15 cellular contexts compared by ENCODE assay signal in genomic region chr2:203019142-203019541, GRCh38. TPM values are rescaled to one million over a fixed set of nuclear protein-coding genes. Genes with fewer than 3 reads are reported as not detected.
DNase-seq lines count a peak whose midpoint lies in the region; ATAC-seq and TF ChIP-seq lines count a peak whose summit lies in the region.
"Had no signal": no experiment of that assay in that cellular context is flagged by ENCODE, and none has a peak within 500 bp of the region (broad histone marks: within the 10 kb centered on the region; RNA-seq: fewer than 3 reads in every experiment).

No MANE protein-coding gene starts in this region.

- no peaks in the 10 kb centered on the region for H3K9me3 Mint-ChIP-seq in activated CD8-positive, alpha-beta memory T cell treated with anti-CD3 and anti-CD28 coated beads, Interleukin-2, amount 10 ng/mL, durations not matched to agents 7 days and 5 days (ENCODE audit: low read depth)
- no peaks in the 10 kb centered on the region for H3K9me3 Mint-ChIP-seq in mesothelial cell of epicardium
- H3K9me3 Mint-ChIP-seq: memory B cell, T-cell had no signal

- TF ChIP-seq CTCF in breast epithelium (IDR thresholded peaks at IDR 0.05) (no peak), mesothelial cell of epicardium (IDR thresholded peaks at IDR 0.05; ENCODE audit: unreplicated experiment) (no peak), transverse colon (IDR thresholded peaks at IDR 0.05) (peak in 3 of 5 experiments; percentile 16 to 40 (median 39)), Peyer's patch (IDR thresholded peaks at IDR 0.05) (peak in 3 of 6 experiments; percentile 41 to 50 (median 44)), body of pancreas (IDR thresholded peaks at IDR 0.05) (peak in 2 of 7 experiments; percentile 7 to 23)

- TF ChIP-seq POLR2A in breast epithelium (IDR thresholded peaks at IDR 0.05) (no peak), transverse colon (IDR thresholded peaks at IDR 0.05) (no peak), Peyer's patch (IDR thresholded peaks at IDR 0.05) (no peak), body of pancreas (IDR thresholded peaks at IDR 0.05) (no peak)

- CTCF ChIA-PET in activated CD8-positive, alpha-beta memory T cell treated with anti-CD3 and anti-CD28 coated beads, Interleukin-2, amount 10 ng/mL, durations not matched to agents 7 days and 5 days (lab: Charles Lee): no interaction called here

- H3K4me3 ChIP-seq in breast epithelium: peak overlapping the region in 2 of 3 donors; percentile 48 to 92
- H3K4me3 ChIP-seq in transverse colon: peak overlapping the region in 3 of 4 donors; percentile 16 to 91 (median 84)
- H3K4me3 ChIP-seq in Peyer's patch: peak overlapping the region in 2 of 4 donors; percentile 36 to 67
- H3K4me3 ChIP-seq in body of pancreas: no peak overlapping the region

- no peaks in the 10 kb centered on the region for H3K36me3 ChIP-seq in breast epithelium
- no peaks in the 10 kb centered on the region for H3K36me3 ChIP-seq in transverse colon
- H3K36me3 ChIP-seq in Peyer's patch: no peaks in the 10 kb centered on the region
- no peaks in the 10 kb centered on the region for H3K36me3 ChIP-seq in body of pancreas (replicated peaks in 1 of 2; ENCODE audit: insufficient read depth in 1 of 2, low read depth in 2 of 2)

- ATAC-seq in activated CD8-positive, alpha-beta memory T cell treated with anti-CD3 and anti-CD28 coated beads, Interleukin-2, amount 10 ng/mL, durations not matched to agents 7 days and 5 days: no peak
- no peak for ATAC-seq in body of pancreas
- ATAC-seq: stimulated activated naive CD8-positive, alpha-beta T cell treated with anti-CD3 and anti-CD28 coated beads, Interleukin-15, Interleukin-2, amounts not matched to agents 100 U/mL and 50 U/mL, for 24 hours; T-cell had no signal

- intact Hi-C loops in breast epithelium (cut with DNase I; ENCODE audit: low total_unique reads): no loop called here
- intact Hi-C loops in transverse colon (cut with DNase I; ENCODE audit: low total_unique reads): no loop called here
- intact Hi-C loops in body of pancreas (cut with DNase I): no loop called here

- H3K27me3 ChIP-seq in breast epithelium: no peaks in the 10 kb centered on the region
- H3K27me3 ChIP-seq in transverse colon: no peaks in the 10 kb centered on the region
- H3K27me3 ChIP-seq in Peyer's patch: no peaks in the 10 kb centered on the region
- H3K27me3 ChIP-seq in body of pancreas: no peaks in the 10 kb centered on the region

- H3K36me3 Mint-ChIP-seq in activated CD8-positive, alpha-beta memory T cell treated with anti-CD3 and anti-CD28 coated beads, Interleukin-2, amount 10 ng/mL, durations not matched to agents 7 days and 5 days: peaks cover 3% of the 10 kb centered on the region
- H3K36me3 Mint-ChIP-seq in mesothelial cell of epicardium: peaks cover 3% of the 10 kb centered on the region
- H3K36me3 Mint-ChIP-seq: T-cell had no signal

- H3K27ac Mint-ChIP-seq in activated CD8-positive, alpha-beta memory T cell treated with anti-CD3 and anti-CD28 coated beads, Interleukin-2, amount 10 ng/mL, durations not matched to agents 7 days and 5 days: peak overlapping the region; percentile 20
- H3K27ac Mint-ChIP-seq in mesothelial cell of epicardium: peak overlapping the region; percentile 56
- H3K27ac Mint-ChIP-seq: memory B cell had no signal

- 56 to 77% methylated on average over 2 of the region's 2 CpGs for WGBS in transverse colon (ENCODE audit: low coverage in 1 of 2), 2 donors
- WGBS in body of pancreas, 2 donors: 55 to 74% methylated on average over 2 of the region's 2 CpGs

- H3K27me3 Mint-ChIP-seq in activated CD8-positive, alpha-beta memory T cell treated with anti-CD3 and anti-CD28 coated beads, Interleukin-2, amount 10 ng/mL, durations not matched to agents 7 days and 5 days: no peaks in the 10 kb centered on the region
- H3K27me3 Mint-ChIP-seq in mesothelial cell of epicardium (ENCODE audit: low read depth): no peaks in the 10 kb centered on the region
- H3K27me3 Mint-ChIP-seq: memory B cell, T-cell had no signal

- no peak overlapping the region for H3K4me3 Mint-ChIP-seq in activated CD8-positive, alpha-beta memory T cell treated with anti-CD3 and anti-CD28 coated beads, Interleukin-2, amount 10 ng/mL, durations not matched to agents 7 days and 5 days
- H3K4me3 Mint-ChIP-seq in mesothelial cell of epicardium: peak overlapping the region; percentile 47
- H3K4me3 Mint-ChIP-seq: memory B cell had no signal

- no peak for DNase-seq in activated CD8-positive, alpha-beta memory T cell treated with anti-CD3 and anti-CD28 coated beads, Interleukin-2, amount 10 ng/mL, durations not matched to agents 7 days and 5 days
- DNase-seq in activated CD8-positive, alpha-beta memory T cell treated with anti-CD3 and anti-CD28 coated beads, Interleukin-2, amount 50 U/mL, for 48 hours: no peak
- DNase-seq in breast epithelium (ENCODE audit: low spot score in 2 of 2) (no peak), mesothelial cell of epicardium (ENCODE audit: low spot score in 2 of 2, unreplicated experiment in 2 of 2) (no peak), transverse colon (no peak), Peyer's patch (no peak), body of pancreas (no peak), NCI-H748 (lab: John Stamatoyannopoulos, UW; ENCODE audit: unreplicated experiment) (no peak)
- DNase-seq: ACHN; amniotic stem cell; NCI-H446 treated with DMSO at 0.1 percent for 48 hours; stimulated activated CD4-positive, alpha-beta T cell treated with anti-CD3 and anti-CD28 coated beads, Interleukin-15, amount 100 ng/mL, for 24 hours; stimulated activated naive CD8-positive, alpha-beta T cell treated with anti-CD3 and anti-CD28 coated beads, Interleukin-15, Interleukin-2, amounts not matched to agents 100 U/mL and 50 U/mL, for 24 hours; T-cell had no signal

- peak overlapping the region in 1 of 2 donors; percentile 1 for H3K27ac ChIP-seq in breast epithelium
- H3K27ac ChIP-seq in transverse colon: peak overlapping the region in 3 of 4 donors; percentile 46 to 97 (median 96)
- H3K27ac ChIP-seq in Peyer's patch: peak overlapping the region in 2 of 4 donors; percentile 33 to 67
- H3K27ac ChIP-seq in body of pancreas: no peak overlapping the region

- TF ChIP-seq EP300 in transverse colon (IDR thresholded peaks at IDR 0.05; ENCODE audit: low read depth): no peak

- H3K4me1 ChIP-seq in breast epithelium (no peaks in the 10 kb centered on the region), transverse colon (peaks cover 7 to 78% (median 49%) of the 10 kb centered on the region in 4 donors), Peyer's patch (peaks cover 0 to 27% (median 0%) of the 10 kb centered on the region in 4 donors), body of pancreas (peaks cover 42% of the 10 kb centered on the region)

- peaks cover 37% of the 10 kb centered on the region for H3K4me1 Mint-ChIP-seq in activated CD8-positive, alpha-beta memory T cell treated with anti-CD3 and anti-CD28 coated beads, Interleukin-2, amount 10 ng/mL, durations not matched to agents 7 days and 5 days
- H3K4me1 Mint-ChIP-seq in mesothelial cell of epicardium: peaks cover 38% of the 10 kb centered on the region

- H3K9me3 ChIP-seq in breast epithelium: no peaks in the 10 kb centered on the region
- no peaks in the 10 kb centered on the region for H3K9me3 ChIP-seq in transverse colon
- H3K9me3 ChIP-seq in Peyer's patch: no peaks in the 10 kb centered on the region
- H3K9me3 ChIP-seq in body of pancreas: no peaks in the 10 kb centered on the region

- in situ Hi-C loops in transverse colon (cut with MboI; ENCODE audit: low pct_ligation_motif_present in 1 of 4, low pct_unique_long_range_greater_than_20kb in 1 of 4, low sequenced_read_pairs in 3 of 4): no loop called here

RNA-seq across cellular contexts. Expression of gene NBEAL1, which starts 4.5 kb away (rescaled TPM):
- total RNA-seq in activated CD8-positive, alpha-beta memory T cell treated with anti-CD3 and anti-CD28 coated beads, Interleukin-2, amount 10 ng/mL, durations not matched to agents 7 days and 5 days: 10 to 100 TPM in 1 of 2 experiments, 1 to 10 TPM in 1; 9.9 to 16.6 TPM
- total RNA-seq in breast epithelium (10 to 100 TPM; 34.7 to 84.3 (median 64.9) TPM), mesothelial cell of epicardium (30.6 to 36.6 TPM (median 33.0 TPM) in 3 replicates), transverse colon (100 to 1,000 TPM in 3 of 4 donors, 10 to 100 TPM in 1; 59.1 to 287 (median 154) TPM), Peyer's patch (100 to 1,000 TPM in 1 of 4 donors, 10 to 100 TPM in 3; 43.7 to 140 (median 90.2) TPM), body of pancreas (10 to 100 TPM; 29.6 to 31.6 TPM)

Comparison
In these comparisons a context has a peak if more than half of its experiments do, and no peak if none do; other contexts are left out.
1. H3K27ac ChIP-seq: peak in transverse colon (3 of 4); none in body of pancreas (0 of 4).
2. H3K4me3 ChIP-seq: peak in breast epithelium (2 of 3) and transverse colon (3 of 4); none in body of pancreas (0 of 2).
3. CTCF ChIP-seq: peak in transverse colon (3 of 5); none in breast epithelium (0 of 3) and mesothelial cell of epicardium (single experiment).